In the genomic region with DNA sequence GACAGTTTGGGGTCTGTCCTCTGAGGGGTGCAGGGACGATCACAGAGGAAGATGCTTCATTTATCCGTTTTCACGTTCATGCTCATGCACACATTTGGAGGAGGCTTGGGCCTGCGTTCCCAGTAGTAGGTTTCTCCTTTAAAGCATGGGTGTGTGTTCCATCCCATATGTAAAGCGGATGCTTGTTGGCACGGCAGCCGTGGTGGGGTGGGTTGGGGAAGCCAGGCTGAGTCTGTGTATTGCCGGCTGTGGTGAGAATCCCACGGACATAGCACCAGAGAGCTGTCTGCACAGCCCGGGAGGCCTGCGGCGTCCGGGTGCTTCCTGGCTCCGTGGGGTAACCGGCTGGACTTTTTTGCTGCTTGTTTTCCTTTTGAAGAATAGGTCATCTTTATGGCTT, we compare ENCODE assay signal across 9 cellular contexts. TPM values are rescaled to one million over a fixed set of nuclear protein-coding genes. Genes with fewer than 3 reads are reported as not detected.
DNase-seq lines count a peak whose midpoint lies in the region; ATAC-seq and TF ChIP-seq lines count a peak whose summit lies in the region.
"Had no signal": no experiment of that assay in that cellular context is flagged by ENCODE, and none has a peak within 500 bp of the region (broad histone marks: within the 10 kb centered on the region; RNA-seq: fewer than 3 reads in every experiment).

No MANE protein-coding gene starts in this region.

- H3K9me2 ChIP-seq in MM.1S (replicated peaks; ENCODE audit: insufficient read depth, low read length) = no peaks in the 10 kb centered on the region

- peaks cover 3% of the 10 kb centered on the region for H3K36me3 Mint-ChIP-seq in effector memory CD8-positive, alpha-beta T cell (ENCODE audit: insufficient read depth)
- H3K36me3 Mint-ChIP-seq in naive thymus-derived CD4-positive, alpha-beta T cell = no peaks in the 10 kb centered on the region

- DNase-seq in A172 (ENCODE audit: low spot score) = peak; percentile 1
- DNase-seq in MM.1S = no peak
- DNase-seq in effector memory CD8-positive, alpha-beta T cell = no peak
- DNase-seq in naive thymus-derived CD4-positive, alpha-beta T cell = no peak
- DNase-seq in NCI-H524 (lab: John Stamatoyannopoulos, UW) = no peak
- no peak for DNase-seq in Kasumi-1 (lab: John Stamatoyannopoulos, UW)
- no peak for DNase-seq in GM20000 (ENCODE audit: low spot score)

- H3K4me1 Mint-ChIP-seq in effector memory CD8-positive, alpha-beta T cell (ENCODE audit: low read depth in 2 of 2) = peaks cover 0 to 9% of the 10 kb centered on the region in 2 donors
- H3K4me1 Mint-ChIP-seq in naive thymus-derived CD4-positive, alpha-beta T cell = peaks cover 4 to 15% (median 8%) of the 10 kb centered on the region in 7 donors

- no peaks in the 10 kb centered on the region for H3K4me1 ChIP-seq in MM.1S (ENCODE audit: low read length)
- H3K4me1 ChIP-seq in naive thymus-derived CD4-positive, alpha-beta T cell (ENCODE audit: control insufficient read depth in 2 of 2, insufficient read depth in 2 of 2, low read length in 2 of 2) = no peaks in the 10 kb centered on the region

- peak overlapping the region; percentile 63 to 77 for H3K4me3 Mint-ChIP-seq in effector memory CD8-positive, alpha-beta T cell
- peak overlapping the region; percentile 63 to 87 (median 78) for H3K4me3 Mint-ChIP-seq in naive thymus-derived CD4-positive, alpha-beta T cell

- no peaks in the 10 kb centered on the region for H4K20me1 ChIP-seq in MM.1S (ENCODE audit: insufficient read depth, low read length)

- H3K9ac ChIP-seq in MM.1S (ENCODE audit: low read length) = no peak overlapping the region

- no peak for ATAC-seq in effector memory CD8-positive, alpha-beta T cell (replicated peaks)
- ATAC-seq in naive thymus-derived CD4-positive, alpha-beta T cell = no peak
- no peak for ATAC-seq in GM19023 (IDR thresholded peaks at IDR 0.05; ENCODE audit: unreplicated experiment)

- H3K79me2 ChIP-seq in MM.1S (ENCODE audit: low read length) = no peaks in the 10 kb centered on the region

- peaks cover 30 to 61% of the 10 kb centered on the region in 2 donors for H3K27me3 Mint-ChIP-seq in effector memory CD8-positive, alpha-beta T cell
- peaks cover 0 to 18% (median 11%) of the 10 kb centered on the region in 5 donors for H3K27me3 Mint-ChIP-seq in naive thymus-derived CD4-positive, alpha-beta T cell

- CTCF ChIA-PET in naive thymus-derived CD4-positive, alpha-beta T cell (lab: Charles Lee) = no interaction called here

- H3F3A ChIP-seq in MM.1S (ENCODE audit: insufficient read depth, low read length) = no peaks in the 10 kb centered on the region

- POLR2A ChIA-PET in naive thymus-derived CD4-positive, alpha-beta T cell (lab: Charles Lee) = no interaction called here

- peak overlapping the region; percentile 51 for H3K4me3 ChIP-seq in MM.1S (ENCODE audit: low read length)
- H3K4me3 ChIP-seq in naive thymus-derived CD4-positive, alpha-beta T cell (ENCODE audit: low read length) = no peak overlapping the region
- H3K4me3 ChIP-seq: SK-N-MC had no signal

- no peak overlapping the region for H3K27ac ChIP-seq in MM.1S (ENCODE audit: low read length)
- H3K27ac ChIP-seq in naive thymus-derived CD4-positive, alpha-beta T cell (ENCODE audit: low read depth, low read length) = no peak overlapping the region
- H3K27ac ChIP-seq: SK-N-MC had no signal

- peaks cover 57% of the 10 kb centered on the region for H3K27me3 ChIP-seq in MM.1S (replicated peaks; ENCODE audit: insufficient read depth, low read length)
- no peaks in the 10 kb centered on the region for H3K27me3 ChIP-seq in naive thymus-derived CD4-positive, alpha-beta T cell (ENCODE audit: control insufficient read depth in 2 of 2, insufficient read depth in 2 of 2, low read length in 2 of 2)

- peak overlapping the region; percentile 85 for H3K4me2 ChIP-seq in MM.1S (ENCODE audit: low read depth, low read length)

- H3K36me3 ChIP-seq in MM.1S (replicated peaks; ENCODE audit: insufficient read depth, low read length) = no peaks in the 10 kb centered on the region
- no peaks in the 10 kb centered on the region for H3K36me3 ChIP-seq in naive thymus-derived CD4-positive, alpha-beta T cell (ENCODE audit: control insufficient read depth in 2 of 3, insufficient read depth in 3 of 3, low read length in 3 of 3)

- H3K9me3 ChIP-seq in MM.1S (replicated peaks; ENCODE audit: insufficient read depth, low read length) = no peaks in the 10 kb centered on the region
- no peaks in the 10 kb centered on the region for H3K9me3 ChIP-seq in naive thymus-derived CD4-positive, alpha-beta T cell (ENCODE audit: control insufficient read depth in 2 of 3, low read length in 3 of 3)

- intact Hi-C loops in naive thymus-derived CD4-positive, alpha-beta T cell (cut with micrococcal nuclease) = no loop called here

- H3K27ac Mint-ChIP-seq in effector memory CD8-positive, alpha-beta T cell = no peak overlapping the region
- no peak overlapping the region for H3K27ac Mint-ChIP-seq in naive thymus-derived CD4-positive, alpha-beta T cell

- H2AFZ ChIP-seq in MM.1S (ENCODE audit: low read length) = 0 out of 2 replicates have a peak overlapping the region, but pooled peaks have one; percentile 56

- no peak for TF ChIP-seq CTCF in MM.1S (IDR thresholded peaks at IDR 0.05; ENCODE audit: low read length)
- no peak for TF ChIP-seq CTCF in GM20000 (IDR thresholded peaks at IDR 0.05; ENCODE audit: extremely low read depth, missing control alignments)

- no peaks in the 10 kb centered on the region for H3K9me3 Mint-ChIP-seq in effector memory CD8-positive, alpha-beta T cell
- H3K9me3 Mint-ChIP-seq in naive thymus-derived CD4-positive, alpha-beta T cell = peaks cover 0 to 2% (median 0%) of the 10 kb centered on the region in 11 donors

RNA-seq across cellular contexts. Expression of a gene that starts 0.4 kb away (rescaled TPM):
- 0.26 and 0.64 TPM in 2 replicates for total RNA-seq in A172 (2014; rRNA removed; shearing (Covaris generic))
- 1 to 10 TPM in 2 of 5 experiments, under 1 TPM in 3; 0.15 to 1.4 (median 0.22) TPM for total RNA-seq in naive thymus-derived CD4-positive, alpha-beta T cell
- under 1 TPM in 1 of 2 donors, not detected in 1; 0.40 TPM for polyA plus RNA-seq in naive thymus-derived CD4-positive, alpha-beta T cell
